In genomic region chr2:174183076-174183475, GRCh38 we compare ENCODE assay signal across 37 cellular contexts.
"Had no signal": no experiment of that assay in that cellular context is flagged by ENCODE, and none has a peak within 500 bp of the region (broad histone marks: within the 10 kb centered on the region; RNA-seq: fewer than 3 reads in every experiment).

No MANE protein-coding gene starts in this region.

- H3K36me3 Mint-ChIP-seq: WTC11 had no signal

- H3K27ac ChIP-seq: ascending aorta, cardiac muscle cell, WERI-Rb-1 had no signal

- H3K9me3 ChIP-seq: ascending aorta had no signal

- DNase-seq: activated CD4-positive, alpha-beta memory T cell treated with anti-CD3 and anti-CD28 coated beads, Interleukin-2, amount 10 ng/mL, durations not matched to agents 7 days and 5 days; activated CD4-positive, alpha-beta T cell treated with anti-CD3 and anti-CD28 coated beads for 1 hour; activated CD4-positive, alpha-beta T cell treated with anti-CD3 and anti-CD28 coated beads for 36 hours; activated CD4-positive, alpha-beta T cell treated with anti-CD3 and anti-CD28 coated beads for 48 hours; activated CD4-positive, alpha-beta T cell treated with anti-CD3 and anti-CD28 coated beads, Interleukin-2, amount 10 ng/mL, durations not matched to agents 7 days and 5 days; activated CD4-positive, alpha-beta T cell treated with anti-CD3 and anti-CD28 coated beads, Interleukin-2, amount 50 U/mL, for 48 hours; activated CD4-positive, CD25-positive, alpha-beta regulatory T cell; activated CD8-positive, alpha-beta memory T cell treated with anti-CD3 and anti-CD28 coated beads for 24 hours; activated CD8-positive, alpha-beta memory T cell treated with anti-CD3 and anti-CD28 coated beads, Interleukin-2, amount 10 ng/mL, durations not matched to agents 7 days and 5 days; activated CD8-positive, alpha-beta memory T cell treated with anti-CD3 and anti-CD28 coated beads, Interleukin-2, amount 50 U/mL, for 48 hours; activated CD8-positive, alpha-beta T cell treated with anti-CD3 and anti-CD28 coated beads, Interleukin-2, amount 10 ng/mL, durations not matched to agents 7 days and 5 days; activated effector memory CD4-positive, alpha-beta T cell treated with Interleukin-2 at 50 U/mL for 16 hours; activated gamma-delta T cell; activated naive CD4-positive, alpha-beta T cell treated with anti-CD3 and anti-CD28 coated beads, Interleukin-2, amount 10 ng/mL, durations not matched to agents 7 days and 5 days; activated naive CD4-positive, alpha-beta T cell treated with Interleukin-2 at 50 U/mL for 16 hours; activated naive CD8-positive, alpha-beta T cell treated with anti-CD3 and anti-CD28 coated beads, Interleukin-2, amount 10 ng/mL, durations not matched to agents 7 days and 5 days; activated naive CD8-positive, alpha-beta T cell treated with anti-CD3 and anti-CD28 coated beads, Interleukin-2, amount 50 U/mL, for 24 hours; activated T-cell treated with anti-CD3 and anti-CD28 coated beads, Interleukin-2, amount 50 U/mL, for 24 hours; activated T-cell treated with anti-CD3 and anti-CD28 coated beads, Interleukin-2, amount 50 U/mL, for 48 hours; amygdala; anterior cingulate cortex; caudate nucleus; T-helper 1 cell; T-helper 2 cell; T-helper 9 cell; WERI-Rb-1 had no signal

- H3K4me1 Mint-ChIP-seq: activated CD4-positive, alpha-beta memory T cell treated with anti-CD3 and anti-CD28 coated beads, Interleukin-2, amount 10 ng/mL, durations not matched to agents 7 days and 5 days; activated CD4-positive, alpha-beta T cell treated with anti-CD3 and anti-CD28 coated beads for 36 hours; activated CD4-positive, alpha-beta T cell treated with anti-CD3 and anti-CD28 coated beads, Interleukin-2, amount 10 ng/mL, durations not matched to agents 7 days and 5 days; activated CD8-positive, alpha-beta memory T cell treated with anti-CD3 and anti-CD28 coated beads, Interleukin-2, amount 10 ng/mL, durations not matched to agents 7 days and 5 days; activated naive CD4-positive, alpha-beta T cell treated with anti-CD3 and anti-CD28 coated beads, Interleukin-2, amount 10 ng/mL, durations not matched to agents 7 days and 5 days had no signal

- H3K27me3 Mint-ChIP-seq: activated CD4-positive, alpha-beta memory T cell treated with anti-CD3 and anti-CD28 coated beads, Interleukin-2, amount 10 ng/mL, durations not matched to agents 7 days and 5 days; activated CD4-positive, alpha-beta T cell treated with anti-CD3 and anti-CD28 coated beads for 36 hours; activated CD4-positive, alpha-beta T cell treated with anti-CD3 and anti-CD28 coated beads, Interleukin-2, amount 10 ng/mL, durations not matched to agents 7 days and 5 days; activated CD8-positive, alpha-beta memory T cell treated with anti-CD3 and anti-CD28 coated beads, Interleukin-2, amount 10 ng/mL, durations not matched to agents 7 days and 5 days; activated naive CD4-positive, alpha-beta T cell treated with anti-CD3 and anti-CD28 coated beads, Interleukin-2, amount 10 ng/mL, durations not matched to agents 7 days and 5 days; activated naive CD4-positive, alpha-beta T cell treated with anti-CD3 and anti-CD28 coated beads, Interleukin-2, amount 50 U/mL, for 24 hours; activated naive CD8-positive, alpha-beta T cell; activated naive CD8-positive, alpha-beta T cell treated with anti-CD3 and anti-CD28 coated beads, Interleukin-2, amount 10 ng/mL, durations not matched to agents 7 days and 5 days; activated naive CD8-positive, alpha-beta T cell treated with anti-CD3 and anti-CD28 coated beads, Interleukin-2, amount 50 U/mL, for 24 hours; activated T-cell treated with anti-CD3 and anti-CD28 coated beads, Interleukin-2, amount 50 U/mL, for 24 hours; brain; central memory CD8-positive, alpha-beta T cell had no signal

- H3K27ac Mint-ChIP-seq: activated CD4-positive, alpha-beta memory T cell treated with anti-CD3 and anti-CD28 coated beads, Interleukin-2, amount 10 ng/mL, durations not matched to agents 7 days and 5 days; activated CD4-positive, alpha-beta T cell treated with anti-CD3 and anti-CD28 coated beads for 36 hours; activated CD4-positive, alpha-beta T cell treated with anti-CD3 and anti-CD28 coated beads, Interleukin-2, amount 10 ng/mL, durations not matched to agents 7 days and 5 days; activated CD8-positive, alpha-beta memory T cell treated with anti-CD3 and anti-CD28 coated beads, Interleukin-2, amount 10 ng/mL, durations not matched to agents 7 days and 5 days; activated CD8-positive, alpha-beta T cell treated with anti-CD3 and anti-CD28 coated beads, Interleukin-2, amount 10 ng/mL, durations not matched to agents 7 days and 5 days; activated naive CD4-positive, alpha-beta T cell treated with anti-CD3 and anti-CD28 coated beads, Interleukin-2, amount 10 ng/mL, durations not matched to agents 7 days and 5 days; activated naive CD4-positive, alpha-beta T cell treated with anti-CD3 and anti-CD28 coated beads, Interleukin-2, amount 50 U/mL, for 24 hours; activated naive CD8-positive, alpha-beta T cell; activated naive CD8-positive, alpha-beta T cell treated with anti-CD3 and anti-CD28 coated beads, Interleukin-2, amount 10 ng/mL, durations not matched to agents 7 days and 5 days; activated naive CD8-positive, alpha-beta T cell treated with anti-CD3 and anti-CD28 coated beads, Interleukin-2, amount 50 U/mL, for 24 hours; activated T-cell treated with anti-CD3 and anti-CD28 coated beads, Interleukin-2, amount 50 U/mL, for 24 hours; activated T-helper 2 cell treated with anti-CD3 and anti-CD28 coated beads, Interferon-gamma antibody, Interleukin-2, Interleukin-4, amounts not matched to agents 10 μg/mL and 5 μg/mL and 100 μg/mL, durations not matched to agents 14 hours and 24 hours and 36 hours; brain; T-helper 1 cell treated with Interleukin-12 subunit alpha and Interleukin-12 subunit beta and Interleukin-4 antibody, amounts not matched to agents 30 μg/mL and 1 μg/mL, for 36 hours; T-helper 2 cell treated with Interferon-gamma antibody and Interleukin-4, amounts not matched to agents 5 μg/mL and 100 μg/mL, for 36 hours; WTC11 had no signal

- H3K9me3 Mint-ChIP-seq: activated CD4-positive, alpha-beta memory T cell treated with anti-CD3 and anti-CD28 coated beads, Interleukin-2, amount 10 ng/mL, durations not matched to agents 7 days and 5 days; activated CD4-positive, alpha-beta T cell treated with anti-CD3 and anti-CD28 coated beads, Interleukin-2, amount 10 ng/mL, durations not matched to agents 7 days and 5 days; activated naive CD4-positive, alpha-beta T cell treated with anti-CD3 and anti-CD28 coated beads, Interleukin-2, amount 10 ng/mL, durations not matched to agents 7 days and 5 days; activated naive CD4-positive, alpha-beta T cell treated with anti-CD3 and anti-CD28 coated beads, Interleukin-2, amount 50 U/mL, for 24 hours; activated naive CD8-positive, alpha-beta T cell treated with anti-CD3 and anti-CD28 coated beads, Interleukin-2, amount 10 ng/mL, durations not matched to agents 7 days and 5 days; activated naive CD8-positive, alpha-beta T cell treated with anti-CD3 and anti-CD28 coated beads, Interleukin-2, amount 50 U/mL, for 24 hours; activated T-cell treated with anti-CD3 and anti-CD28 coated beads, Interleukin-2, amount 50 U/mL, for 24 hours; activated T-helper 2 cell treated with anti-CD3 and anti-CD28 coated beads, Interferon-gamma antibody, Interleukin-2, Interleukin-4, amounts not matched to agents 10 μg/mL and 5 μg/mL and 100 μg/mL, durations not matched to agents 14 hours and 24 hours and 36 hours; brain; central memory CD8-positive, alpha-beta T cell; T-helper 1 cell treated with Interleukin-12 subunit alpha and Interleukin-12 subunit beta and Interleukin-4 antibody, amounts not matched to agents 30 μg/mL and 1 μg/mL, for 36 hours; T-helper 2 cell treated with Interferon-gamma antibody and Interleukin-4, amounts not matched to agents 5 μg/mL and 100 μg/mL, for 36 hours; WTC11 had no signal

- ATAC-seq: activated CD4-positive, alpha-beta T cell treated with anti-CD3 and anti-CD28 coated beads for 36 hours; activated CD4-positive, CD25-positive, alpha-beta regulatory T cell treated with anti-CD3 and anti-CD28 coated beads, Interleukin-2, amount 50 U/mL, for 24 hours; activated CD8-positive, alpha-beta memory T cell treated with anti-CD3 and anti-CD28 coated beads, Interleukin-2, amount 10 ng/mL, durations not matched to agents 7 days and 5 days; activated CD8-positive, alpha-beta T cell treated with anti-CD3 and anti-CD28 coated beads, Interleukin-2, amount 10 ng/mL, durations not matched to agents 7 days and 5 days; activated naive CD8-positive, alpha-beta T cell treated with anti-CD3 and anti-CD28 coated beads, Interleukin-2, amount 50 U/mL, for 24 hours; WTC11 had no signal

- H3K4me1 ChIP-seq: ascending aorta had no signal

- H3K4me3 ChIP-seq: ascending aorta, cardiac muscle cell had no signal

- H3K4me3 Mint-ChIP-seq: activated CD4-positive, alpha-beta memory T cell treated with anti-CD3 and anti-CD28 coated beads, Interleukin-2, amount 10 ng/mL, durations not matched to agents 7 days and 5 days; activated CD4-positive, alpha-beta T cell treated with anti-CD3 and anti-CD28 coated beads for 36 hours; activated CD4-positive, alpha-beta T cell treated with anti-CD3 and anti-CD28 coated beads, Interleukin-2, amount 10 ng/mL, durations not matched to agents 7 days and 5 days; activated CD8-positive, alpha-beta memory T cell treated with anti-CD3 and anti-CD28 coated beads, Interleukin-2, amount 10 ng/mL, durations not matched to agents 7 days and 5 days; activated CD8-positive, alpha-beta T cell treated with anti-CD3 and anti-CD28 coated beads, Interleukin-2, amount 10 ng/mL, durations not matched to agents 7 days and 5 days; activated naive CD4-positive, alpha-beta T cell treated with anti-CD3 and anti-CD28 coated beads, Interleukin-2, amount 10 ng/mL, durations not matched to agents 7 days and 5 days; activated naive CD4-positive, alpha-beta T cell treated with anti-CD3 and anti-CD28 coated beads, Interleukin-2, amount 50 U/mL, for 24 hours; activated naive CD8-positive, alpha-beta T cell; activated naive CD8-positive, alpha-beta T cell treated with anti-CD3 and anti-CD28 coated beads, Interleukin-2, amount 10 ng/mL, durations not matched to agents 7 days and 5 days; activated naive CD8-positive, alpha-beta T cell treated with anti-CD3 and anti-CD28 coated beads, Interleukin-2, amount 50 U/mL, for 24 hours; activated T-cell treated with anti-CD3 and anti-CD28 coated beads, Interleukin-2, amount 50 U/mL, for 24 hours; brain; central memory CD8-positive, alpha-beta T cell; T-helper 1 cell treated with Interleukin-12 subunit alpha and Interleukin-12 subunit beta and Interleukin-4 antibody, amounts not matched to agents 30 μg/mL and 1 μg/mL, for 36 hours; T-helper 2 cell treated with Interferon-gamma antibody and Interleukin-4, amounts not matched to agents 5 μg/mL and 100 μg/mL, for 36 hours; WTC11 had no signal

- H3K27me3 ChIP-seq: ascending aorta, cardiac muscle cell had no signal

- H3K36me3 ChIP-seq: ascending aorta, cardiac muscle cell had no signal
